Comparison of ENCODE assay signal across 8 cellular contexts in genomic region chr20:41734506-41734945, GRCh38.
A peak's percentile ranks its signal among the peaks of the same experiment; 100 is the strongest.
DNase-seq lines count a peak whose midpoint lies in the region; ATAC-seq and TF ChIP-seq lines count a peak whose summit lies in the region.

No MANE protein-coding gene starts in this region.

- no peak overlapping the region for H3K4me3 Mint-ChIP-seq in activated CD4-positive, alpha-beta T cell treated with anti-CD3 and anti-CD28 coated beads, Interleukin-2, amount 10 ng/mL, durations not matched to agents 7 days and 5 days
- H3K4me3 Mint-ChIP-seq in naive B cell = no peak overlapping the region

- H3K27me3 Mint-ChIP-seq in activated CD4-positive, alpha-beta T cell treated with anti-CD3 and anti-CD28 coated beads, Interleukin-2, amount 10 ng/mL, durations not matched to agents 7 days and 5 days = no peaks in the 10 kb centered on the region
- peaks cover 6 to 13% (median 6%) of the 10 kb centered on the region in 3 donors for H3K27me3 Mint-ChIP-seq in naive B cell

- H3K27ac Mint-ChIP-seq in activated CD4-positive, alpha-beta T cell treated with anti-CD3 and anti-CD28 coated beads, Interleukin-2, amount 10 ng/mL, durations not matched to agents 7 days and 5 days = no peak overlapping the region
- no peak overlapping the region for H3K27ac Mint-ChIP-seq in naive B cell

- ATAC-seq in GM18498 (IDR thresholded peaks at IDR 0.05; ENCODE audit: unreplicated experiment) = peak; percentile 48
- ATAC-seq in esophagus mucosa = peak; percentile 81
- no peak for ATAC-seq in naive B cell (ENCODE audit: low read depth in 2 of 2)
- no peak for ATAC-seq in GM21360 (IDR thresholded peaks at IDR 0.05; ENCODE audit: unreplicated experiment)

- DNase-seq in AG09319 (ENCODE audit: extremely low read depth, low read depth) (no peak), NCI-H2171 treated with DMSO at 0.1 percent for 48 hours (lab: John Stamatoyannopoulos, UW) (peak; percentile 69), naive B cell (peak; percentile 17), DMS79 (lab: John Stamatoyannopoulos, UW) (no peak)
- peak; percentile 36 for DNase-seq in activated CD4-positive, alpha-beta T cell treated with anti-CD3 and anti-CD28 coated beads, Interleukin-2, amount 10 ng/mL, durations not matched to agents 7 days and 5 days

- peak; percentile 98 for TF ChIP-seq CTCF in AG09319 (IDR thresholded peaks at IDR 0.05; ENCODE audit: low read depth, low read length)

- POLR2A ChIA-PET in activated CD4-positive, alpha-beta T cell treated with anti-CD3 and anti-CD28 coated beads, Interleukin-2, amount 10 ng/mL, durations not matched to agents 7 days and 5 days (lab: Charles Lee) = no interaction called here

- CTCF ChIA-PET in activated CD4-positive, alpha-beta T cell treated with anti-CD3 and anti-CD28 coated beads, Interleukin-2, amount 10 ng/mL, durations not matched to agents 7 days and 5 days (lab: Charles Lee) = interaction anchor here (0.6 kb wide), 1 partner anchor 103 kb away, joined by 3 read pairs; no protein-coding TSS in a partner anchor

- H3K4me1 Mint-ChIP-seq in activated CD4-positive, alpha-beta T cell treated with anti-CD3 and anti-CD28 coated beads, Interleukin-2, amount 10 ng/mL, durations not matched to agents 7 days and 5 days = no peaks in the 10 kb centered on the region
- no peaks in the 10 kb centered on the region for H3K4me1 Mint-ChIP-seq in naive B cell

- no peaks in the 10 kb centered on the region for H3K9me3 Mint-ChIP-seq in activated CD4-positive, alpha-beta T cell treated with anti-CD3 and anti-CD28 coated beads, Interleukin-2, amount 10 ng/mL, durations not matched to agents 7 days and 5 days
- H3K9me3 Mint-ChIP-seq in naive B cell = peaks cover 0 to 10% (median 4%) of the 10 kb centered on the region in 7 donors

- no peaks in the 10 kb centered on the region for H3K36me3 Mint-ChIP-seq in activated CD4-positive, alpha-beta T cell treated with anti-CD3 and anti-CD28 coated beads, Interleukin-2, amount 10 ng/mL, durations not matched to agents 7 days and 5 days (ENCODE audit: low read depth)
- H3K36me3 Mint-ChIP-seq in naive B cell = no peaks in the 10 kb centered on the region

Comparison
In these comparisons a context has a peak if more than half of its experiments do, and no peak if none do; other contexts are left out.
1. DNase-seq: peak in NCI-H2171 treated with DMSO at 0.1 percent for 48 hours (single experiment), activated CD4-positive, alpha-beta T cell treated with anti-CD3 and anti-CD28 coated beads, Interleukin-2, amount 10 ng/mL, durations not matched to agents 7 days and 5 days (single experiment) and naive B cell (single experiment); none in AG09319 (single experiment) and DMS79 (single experiment).
2. ATAC-seq: peak in GM18498 (single experiment) and esophagus mucosa (single experiment); none in naive B cell (0 of 2) and GM21360 (single experiment).